In the genomic region with DNA sequence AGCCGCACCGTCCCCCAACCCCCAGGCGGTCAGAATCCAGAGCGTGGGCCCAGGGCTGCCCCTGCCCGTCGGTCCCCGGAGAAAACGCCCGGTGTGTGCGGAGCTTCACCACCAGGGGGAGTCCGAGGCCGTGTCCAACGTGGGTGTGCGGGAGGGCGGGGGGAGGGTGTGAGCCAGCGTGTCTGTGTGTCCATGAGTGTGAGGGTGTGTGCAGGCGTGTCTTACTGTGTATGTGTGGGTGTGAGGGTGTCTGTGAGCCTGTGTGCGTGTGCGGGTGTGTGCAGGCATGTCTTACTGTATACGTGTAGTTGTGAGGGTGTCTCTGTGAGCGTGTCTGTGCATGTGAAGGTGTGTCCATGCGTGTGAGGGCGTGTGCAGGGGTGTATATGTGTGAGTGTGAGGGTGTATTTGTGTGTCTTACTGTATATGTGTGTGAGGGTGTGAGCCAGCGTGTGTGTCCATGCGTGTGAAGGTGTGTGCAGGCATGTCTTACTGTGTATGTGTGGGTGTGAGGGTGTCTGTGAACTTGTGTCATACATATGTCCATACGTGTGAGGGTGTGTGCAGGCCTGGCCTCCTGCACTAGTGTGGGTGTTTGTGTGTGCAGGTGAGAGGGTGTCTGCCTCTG, we compare ENCODE assay signal across 8 cellular contexts. TPM values are rescaled to one million over a fixed set of nuclear protein-coding genes. Genes with fewer than 3 reads are reported as not detected.
DNase-seq lines count a peak whose midpoint lies in the region; ATAC-seq and TF ChIP-seq lines count a peak whose summit lies in the region.

No MANE protein-coding gene starts in this region.

- H3K27me3 ChIP-seq in liver (ENCODE audit: control insufficient read depth in 4 of 4, insufficient read depth in 4 of 4, low read length in 3 of 4) = peaks cover 0 to 3% (median under 1%) of the 10 kb centered on the region in 4 donors

- no peak overlapping the region for H3K27ac ChIP-seq in coronary artery
- no peak overlapping the region for H3K27ac ChIP-seq in liver (ENCODE audit: low read depth in 1 of 2, low read length in 2 of 2)

- DNase-seq in SIG-M5 treated with dmso at 0.1 percent for 504 hours (lab: John Stamatoyannopoulos, UW; ENCODE audit: unreplicated experiment) = peak; percentile 68
- DNase-seq in SIG-M5 (lab: John Stamatoyannopoulos, UW) = no peak
- peak; percentile 34 for DNase-seq in NCI-H345 treated with DMSO at 0.1 percent for 48 hours (lab: John Stamatoyannopoulos, UW; ENCODE audit: unreplicated experiment)
- peak; percentile 81 to 84 for DNase-seq in activated CD4-positive, alpha-beta T cell treated with anti-CD3 and anti-CD28 coated beads, Interleukin-2, amount 50 U/mL, for 4 hours
- peak; percentile 82 for DNase-seq in coronary artery (ENCODE audit: low spot score)
- DNase-seq in stimulated activated CD4-positive, alpha-beta T cell treated with anti-CD3 and anti-CD28 coated beads, TNF-alpha, amount 100 ng/mL, for 48 hours (ENCODE audit: low read depth in 3 of 3) = peak; percentile 55 to 85 (median 76)

- peak; percentile 81 to 92 for TF ChIP-seq RAD21 in liver (IDR thresholded peaks at IDR 0.05)

- no peak for ATAC-seq in GM19463 (IDR thresholded peaks at IDR 0.05; ENCODE audit: unreplicated experiment)

- 25% methylated on average over 26 of the region's 26 CpGs for WGBS in liver

- H3K36me3 ChIP-seq in liver (ENCODE audit: control insufficient read depth in 4 of 4, insufficient read depth in 3 of 4, low read depth in 1 of 4, low read length in 3 of 4) = no peaks in the 10 kb centered on the region

- H3K9ac ChIP-seq in liver (ENCODE audit: low read depth in 1 of 2, low read length in 2 of 2) = no peak overlapping the region

- H3K4me3 ChIP-seq in coronary artery (no peak overlapping the region), liver (ENCODE audit: low read depth in 1 of 3, low read length in 3 of 3) (no peak overlapping the region)

- H3K9me3 ChIP-seq in liver (ENCODE audit: control insufficient read depth in 4 of 4, low read length in 3 of 4) = no peaks in the 10 kb centered on the region

- peaks cover 0 to 6% (median 0%) of the 10 kb centered on the region in 4 donors for H3K4me1 ChIP-seq in liver (ENCODE audit: control insufficient read depth in 4 of 4, insufficient read depth in 4 of 4, low read length in 3 of 4)

- TF ChIP-seq CTCF in coronary artery (IDR thresholded peaks at IDR 0.05) (peak; percentile 92), liver (IDR thresholded peaks at IDR 0.05; ENCODE audit: low read depth, low read length, missing input control) (peak; percentile 80)

TF ChIP-seq in liver, 16 proteins besides CTCF, POLR2A, EP300 and RAD21:
- TF ChIP-seq NR2F2 (IDR thresholded peaks at IDR 0.05) (no peak), EGR1 (IDR thresholded peaks at IDR 0.05; ENCODE audit: low read depth in 2 of 2) (no peak), GABPA (IDR thresholded peaks at IDR 0.05 in 1 of 2, conservative IDR thresholded peaks at IDR 0.05 in 1 of 2) (no peak)
- TF ChIP-seq, protein P1, sequence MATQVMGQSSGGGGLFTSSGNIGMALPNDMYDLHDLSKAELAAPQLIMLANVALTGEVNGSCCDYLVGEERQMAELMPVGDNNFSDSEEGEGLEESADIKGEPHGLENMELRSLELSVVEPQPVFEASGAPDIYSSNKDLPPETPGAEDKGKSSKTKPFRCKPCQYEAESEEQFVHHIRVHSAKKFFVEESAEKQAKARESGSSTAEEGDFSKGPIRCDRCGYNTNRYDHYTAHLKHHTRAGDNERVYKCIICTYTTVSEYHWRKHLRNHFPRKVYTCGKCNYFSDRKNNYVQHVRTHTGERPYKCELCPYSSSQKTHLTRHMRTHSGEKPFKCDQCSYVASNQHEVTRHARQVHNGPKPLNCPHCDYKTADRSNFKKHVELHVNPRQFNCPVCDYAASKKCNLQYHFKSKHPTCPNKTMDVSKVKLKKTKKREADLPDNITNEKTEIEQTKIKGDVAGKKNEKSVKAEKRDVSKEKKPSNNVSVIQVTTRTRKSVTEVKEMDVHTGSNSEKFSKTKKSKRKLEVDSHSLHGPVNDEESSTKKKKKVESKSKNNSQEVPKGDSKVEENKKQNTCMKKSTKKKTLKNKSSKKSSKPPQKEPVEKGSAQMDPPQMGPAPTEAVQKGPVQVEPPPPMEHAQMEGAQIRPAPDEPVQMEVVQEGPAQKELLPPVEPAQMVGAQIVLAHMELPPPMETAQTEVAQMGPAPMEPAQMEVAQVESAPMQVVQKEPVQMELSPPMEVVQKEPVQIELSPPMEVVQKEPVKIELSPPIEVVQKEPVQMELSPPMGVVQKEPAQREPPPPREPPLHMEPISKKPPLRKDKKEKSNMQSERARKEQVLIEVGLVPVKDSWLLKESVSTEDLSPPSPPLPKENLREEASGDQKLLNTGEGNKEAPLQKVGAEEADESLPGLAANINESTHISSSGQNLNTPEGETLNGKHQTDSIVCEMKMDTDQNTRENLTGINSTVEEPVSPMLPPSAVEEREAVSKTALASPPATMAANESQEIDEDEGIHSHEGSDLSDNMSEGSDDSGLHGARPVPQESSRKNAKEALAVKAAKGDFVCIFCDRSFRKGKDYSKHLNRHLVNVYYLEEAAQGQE (IDR thresholded peaks at IDR 0.05) = no peak
- TF ChIP-seq, protein P2, sequence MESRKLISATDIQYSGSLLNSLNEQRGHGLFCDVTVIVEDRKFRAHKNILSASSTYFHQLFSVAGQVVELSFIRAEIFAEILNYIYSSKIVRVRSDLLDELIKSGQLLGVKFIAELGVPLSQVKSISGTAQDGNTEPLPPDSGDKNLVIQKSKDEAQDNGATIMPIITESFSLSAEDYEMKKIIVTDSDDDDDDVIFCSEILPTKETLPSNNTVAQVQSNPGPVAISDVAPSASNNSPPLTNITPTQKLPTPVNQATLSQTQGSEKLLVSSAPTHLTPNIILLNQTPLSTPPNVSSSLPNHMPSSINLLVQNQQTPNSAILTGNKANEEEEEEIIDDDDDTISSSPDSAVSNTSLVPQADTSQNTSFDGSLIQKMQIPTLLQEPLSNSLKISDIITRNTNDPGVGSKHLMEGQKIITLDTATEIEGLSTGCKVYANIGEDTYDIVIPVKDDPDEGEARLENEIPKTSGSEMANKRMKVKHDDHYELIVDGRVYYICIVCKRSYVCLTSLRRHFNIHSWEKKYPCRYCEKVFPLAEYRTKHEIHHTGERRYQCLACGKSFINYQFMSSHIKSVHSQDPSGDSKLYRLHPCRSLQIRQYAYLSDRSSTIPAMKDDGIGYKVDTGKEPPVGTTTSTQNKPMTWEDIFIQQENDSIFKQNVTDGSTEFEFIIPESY (IDR thresholded peaks at IDR 0.05) = no peak
TF ChIP-seq in liver: peak in this region for 0.

RNA-seq across cellular contexts. Expression of a gene that starts 24.6 kb away (rescaled TPM):
- total RNA-seq in liver = 1 to 10 TPM in 1 of 2 donors, under 1 TPM in 1; 0.25 to 6.1 TPM
- polyA plus RNA-seq in liver = under 1 TPM; 0.31 to 0.36 TPM
